ENCODE assay signal across 13 cellular contexts in genomic region chr21:32386195-32386870, GRCh38. TPM values are rescaled to one million over a fixed set of nuclear protein-coding genes. Genes with fewer than 3 reads are reported as not detected.
DNase-seq lines count a peak whose midpoint lies in the region; ATAC-seq and TF ChIP-seq lines count a peak whose summit lies in the region.
"Had no signal": no experiment of that assay in that cellular context is flagged by ENCODE, and none has a peak within 500 bp of the region (broad histone marks: within the 10 kb centered on the region; RNA-seq: fewer than 3 reads in every experiment).

No MANE protein-coding gene starts in this region.

- DNase-seq in EL, result peak; percentile 39
- DNase-seq in RPMI7951 (ENCODE audit: low read depth), result peak; percentile 31
- no peak for DNase-seq in osteoblast (ENCODE audit: insufficient read length, low spot score, missing footprints)
- DNase-seq in inferior parietal cortex (ENCODE audit: extremely low spot score), result no peak
- no peak for DNase-seq in germinal center (ENCODE audit: low spot score)
- no peak for DNase-seq in NCI-H2171 (lab: John Stamatoyannopoulos, UW)
- no peak for DNase-seq in NCI-H1105 (lab: John Stamatoyannopoulos, UW)
- DNase-seq: C1 segment of cervical spinal cord, caudate nucleus, NCI-H524 treated with DMSO at 0.1 percent for 48 hours, SHP77 treated with DMSO at 0.1 percent for 48 hours had no signal

- no peak overlapping the region for H3K4me2 ChIP-seq in osteoblast (ENCODE audit: insufficient read depth, low read length)
- H3K4me2 ChIP-seq: neural progenitor cell had no signal

- H3K4me1 ChIP-seq in osteoblast (ENCODE audit: insufficient read depth, low read length), result peaks cover 49% of the 10 kb centered on the region
- H3K4me1 ChIP-seq: neural progenitor cell had no signal

- H3K9me3 ChIP-seq in osteoblast (ENCODE audit: low read depth, low read length), result no peaks in the 10 kb centered on the region

- peaks cover 20% of the 10 kb centered on the region for H4K20me1 ChIP-seq in osteoblast (ENCODE audit: insufficient read depth, low read length)

- no peak overlapping the region for H2AFZ ChIP-seq in osteoblast (ENCODE audit: low read length)
- H2AFZ ChIP-seq: neural progenitor cell had no signal

- no peak overlapping the region for H3K4me3 ChIP-seq in osteoblast (ENCODE audit: insufficient read depth, low read length)
- H3K4me3 ChIP-seq: neural progenitor cell had no signal

- peak; percentile 79 for ATAC-seq in esophagus mucosa

- H3K79me2 ChIP-seq in osteoblast (ENCODE audit: insufficient read depth, low read length), result peaks cover 81% of the 10 kb centered on the region

- TF ChIP-seq CTCF in osteoblast (IDR thresholded peaks at IDR 0.05; ENCODE audit: extremely low read depth, low read depth, low read length), result no peak

- no peaks in the 10 kb centered on the region for H3K27me3 ChIP-seq in osteoblast (ENCODE audit: insufficient read depth, low read length)
- H3K27me3 ChIP-seq: neural progenitor cell had no signal

- peaks cover 27% of the 10 kb centered on the region for H3K36me3 ChIP-seq in osteoblast (ENCODE audit: insufficient read depth, low read length)
- H3K36me3 ChIP-seq: neural progenitor cell had no signal

- peak overlapping the region; percentile 47 for H3K27ac ChIP-seq in osteoblast (ENCODE audit: low read depth, low read length)
- H3K27ac ChIP-seq: neural progenitor cell had no signal

RNA-seq across cellular contexts. Expression of gene URB1, which starts 6.5 kb away (rescaled TPM):
- total RNA-seq in RPMI7951 (2014; rRNA removed; shearing (Covaris generic)), result 7.2 and 9.3 TPM in 2 replicates
- total RNA-seq in esophagus mucosa, result 14.8 TPM
- total RNA-seq in osteoblast, result 15.9 and 21.7 TPM in 2 replicates

RNA-seq across cellular contexts. Expression of gene EVA1C, which starts 26.2 kb away (rescaled TPM):
- 9.6 and 11.8 TPM in 2 replicates for total RNA-seq in RPMI7951 (2014; rRNA removed; shearing (Covaris generic))
- total RNA-seq in esophagus mucosa (23.8 TPM), osteoblast (5.0 and 8.0 TPM in 2 replicates)

Comparison
In these comparisons a context has a peak if more than half of its experiments do, and no peak if none do; other contexts are left out.
1. DNase-seq: peak in EL (single experiment) and RPMI7951 (single experiment); none in osteoblast (single experiment), inferior parietal cortex (single experiment), germinal center (single experiment), NCI-H2171 (single experiment) and NCI-H1105 (single experiment).